ENCODE assay signal across 18 cellular contexts in genomic region chr2:103009861-103010260, GRCh38.
"Had no signal": no experiment of that assay in that cellular context is flagged by ENCODE, and none has a peak within 500 bp of the region (broad histone marks: within the 10 kb centered on the region; RNA-seq: fewer than 3 reads in every experiment).

No MANE protein-coding gene starts in this region.

- ATAC-seq: activated CD8-positive, alpha-beta memory T cell treated with anti-CD3 and anti-CD28 coated beads, Interleukin-2, amount 10 ng/mL, durations not matched to agents 7 days and 5 days; body of pancreas; naive thymus-derived CD8-positive, alpha-beta T cell; sciatic nerve had no signal

- H3K27ac ChIP-seq: body of pancreas, colonic mucosa, esophagus muscularis mucosa, ovary, stomach, vagina had no signal

- H3K4me1 ChIP-seq: body of pancreas, colonic mucosa, esophagus muscularis mucosa, stomach, vagina had no signal

- FAIRE-seq: endometrium had no signal

- H3K4me3 ChIP-seq: body of pancreas, colonic mucosa, esophagus muscularis mucosa, ovary, smooth muscle cell, stomach, vagina had no signal

- DNase-seq: activated B cell treated with CpG ODN at 0.5 μM for 24 hours; activated CD4-positive, alpha-beta memory T cell treated with anti-CD3 and anti-CD28 coated beads, Interleukin-2, amount 10 ng/mL, durations not matched to agents 7 days and 5 days; activated CD4-positive, alpha-beta T cell treated with anti-CD3 and anti-CD28 coated beads for 4 hours; activated CD8-positive, alpha-beta memory T cell treated with anti-CD3 and anti-CD28 coated beads, Interleukin-2, amount 10 ng/mL, durations not matched to agents 7 days and 5 days; activated naive CD4-positive, alpha-beta T cell treated with anti-CD3 and anti-CD28 coated beads for 36 hours; body of pancreas; colonic mucosa; mesendoderm; naive thymus-derived CD8-positive, alpha-beta T cell; ovary; stimulated activated CD4-positive, alpha-beta T cell treated with anti-CD3 and anti-CD28 coated beads, Interleukin-4, amount 100 ng/mL, for 1 hour; stomach; trophoblast cell had no signal

- H3K9me3 ChIP-seq: body of pancreas, colonic mucosa, esophagus muscularis mucosa, ovary, stomach, vagina had no signal

- H3K27me3 ChIP-seq: body of pancreas, colonic mucosa, esophagus muscularis mucosa, ovary, stomach, vagina had no signal

- H3K36me3 ChIP-seq: colonic mucosa, esophagus muscularis mucosa, ovary, stomach, vagina had no signal

- H3K4me2 ChIP-seq: smooth muscle cell had no signal
